23 cellular contexts compared by ENCODE assay signal in genomic region chr6:85715797-85716196, GRCh38.
A peak's percentile ranks its signal among the peaks of the same experiment; 100 is the strongest.
DNase-seq lines count a peak whose midpoint lies in the region; ATAC-seq, FAIRE-seq and TF ChIP-seq lines count a peak whose summit lies in the region.
"Had no signal": no experiment of that assay in that cellular context is flagged by ENCODE, and none has a peak within 500 bp of the region (broad histone marks: within the 10 kb centered on the region; RNA-seq: fewer than 3 reads in every experiment).

No MANE protein-coding gene starts in this region.

- H4K20me1 ChIP-seq in SK-N-SH (ENCODE audit: insufficient read depth) = no peaks in the 10 kb centered on the region
- H4K20me1 ChIP-seq in K562 (replicated peaks; ENCODE audit: control insufficient read depth, insufficient read depth, low read length) = no peaks in the 10 kb centered on the region
- H4K20me1 ChIP-seq in smooth muscle cell (ENCODE audit: low read depth) = no peaks in the 10 kb centered on the region
- H4K20me1 ChIP-seq: BLaER1 treated with 17β-estradiol and CSF1 and Interleukin-3, amounts not matched to agents 10 nM and 100 nM had no signal

- no TSS peak for BruUV-seq in K562 (replicated peaks; lab: Mats Ljungman, UMichigan)

- DNase-seq in SK-N-SH = no peak
- DNase-seq in K562 (ENCODE audit: extremely low read depth in 1 of 4, low spot score in 3 of 4) = no peak
- DNase-seq in smooth muscle cell (lab: John Stamatoyannopoulos, UW; ENCODE audit: unreplicated experiment) = no peak
- no peak for DNase-seq in DMS114 treated with DMSO at 0.1 percent for 48 hours (lab: John Stamatoyannopoulos, UW; ENCODE audit: unreplicated experiment)
- DNase-seq: AML-193; Caco-2; Calu3; CD4-positive, alpha-beta T cell; CD8-positive, alpha-beta T cell; DMS153; DMS53; DMS79; EL; GDM1 had no signal

- TF ChIP-seq CTCF in SK-N-SH (IDR thresholded peaks at IDR 0.05) (no peak), K562 (IDR thresholded peaks at IDR 0.05 in 2 of 3, conservative IDR thresholded peaks at IDR 0.05 in 1 of 3; ENCODE audit: insufficient read depth in 2 of 3, low read depth in 1 of 3, low read length in 3 of 3) (no peak), smooth muscle cell (IDR thresholded peaks at IDR 0.05; ENCODE audit: borderline replicate concordance, insufficient read depth, poor library complexity, severe bottlenecking) (no peak)

- ATAC-seq in SK-N-SH treated with all-trans-retinoic acid at 6 μM for 48 hours = no peak
- no peak for ATAC-seq in K562
- ATAC-seq: A549; CD8-positive, alpha-beta T cell; GM12878 had no signal

- H3K9me2 ChIP-seq in SK-N-SH = no peaks in the 10 kb centered on the region

- no peaks in the 10 kb centered on the region for H3K27me3 ChIP-seq in SK-N-SH (ENCODE audit: insufficient read depth)
- no peaks in the 10 kb centered on the region for H3K27me3 ChIP-seq in K562 (ENCODE audit: control insufficient read depth in 2 of 2, insufficient read depth in 2 of 2, low read length in 2 of 2)
- H3K27me3 ChIP-seq in smooth muscle cell (ENCODE audit: low read depth) = no peaks in the 10 kb centered on the region
- H3K27me3 ChIP-seq: BLaER1 treated with 17β-estradiol and CSF1 and Interleukin-3, amounts not matched to agents 10 nM and 100 nM had no signal

- in situ Hi-C loops in K562 (cut with MboI) = no loop called here

- FAIRE-seq in K562 (lab: Jason Lieb, UNC) = no peak
- FAIRE-seq: A549, D721Med, GM12878, GM12892, GM18507 had no signal

- TF ChIP-seq RAD21 in SK-N-SH (IDR thresholded peaks at IDR 0.05; ENCODE audit: low read length) (no peak), K562 (CRISPR knock-in tag; conservative IDR thresholded peaks at IDR 0.05 in 1 of 2, IDR thresholded peaks at IDR 0.05 in 1 of 2) (no peak)

- H3K4me2 ChIP-seq in SK-N-SH = no peak overlapping the region
- no peak overlapping the region for H3K4me2 ChIP-seq in K562 (ENCODE audit: insufficient read depth, low read length)
- H3K4me2 ChIP-seq in smooth muscle cell = no peak overlapping the region
- H3K4me2 ChIP-seq: A549; BLaER1 treated with 17β-estradiol and CSF1 and Interleukin-3, amounts not matched to agents 10 nM and 100 nM had no signal

- no peak for TF ChIP-seq POLR2A in K562 (conservative IDR thresholded peaks at IDR 0.05)

- intact Hi-C loops in K562 (cut with micrococcal nuclease) = no loop called here

- H3K4me3 ChIP-seq in SK-N-SH (ENCODE audit: low read depth in 2 of 2, low read length in 1 of 2) = no peak overlapping the region
- no peak overlapping the region for H3K4me3 ChIP-seq in K562
- H3K4me3 ChIP-seq in smooth muscle cell = no peak overlapping the region
- H3K4me3 ChIP-seq: A549; BLaER1 treated with 17β-estradiol and CSF1 and Interleukin-3, amounts not matched to agents 10 nM and 100 nM; GM12878 had no signal

- no peak overlapping the region for H3K27ac ChIP-seq in SK-N-SH (ENCODE audit: low read depth in 2 of 2, low read length in 1 of 2)
- no peak overlapping the region for H3K27ac ChIP-seq in K562 (ENCODE audit: extremely low read depth, low read depth, low read length)
- no peak overlapping the region for H3K27ac ChIP-seq in smooth muscle cell (ENCODE audit: low read depth)
- H3K27ac ChIP-seq: 22Rv1; A549; BLaER1 treated with 17β-estradiol and CSF1 and Interleukin-3, amounts not matched to agents 10 nM and 100 nM; C4-2B had no signal

- no peak overlapping the region for H3K9ac ChIP-seq in SK-N-SH
- no peak overlapping the region for H3K9ac ChIP-seq in K562 (ENCODE audit: insufficient read depth in 1 of 2, low read depth in 2 of 2, low read length in 2 of 2)
- H3K9ac ChIP-seq in smooth muscle cell (ENCODE audit: low read depth) = no peak overlapping the region
- H3K9ac ChIP-seq: BLaER1 treated with 17β-estradiol and CSF1 and Interleukin-3, amounts not matched to agents 10 nM and 100 nM had no signal

- POLR2A ChIA-PET in SK-N-SH (lab: Yijun Ruan, JAX) (no interaction called here), K562 (lab: Yijun Ruan, JAX) (interaction anchor here (1.2 kb wide), 1 partner anchor 64 kb away, joined by 3 read pairs; no protein-coding TSS in a partner anchor)

- H3F3A ChIP-seq in SK-N-SH (replicated peaks; ENCODE audit: insufficient read depth) (no peaks in the 10 kb centered on the region), smooth muscle cell (ENCODE audit: low read depth) (no peaks in the 10 kb centered on the region)

- H3K4me1 ChIP-seq in SK-N-SH (ENCODE audit: control insufficient read depth in 1 of 2, insufficient read depth in 2 of 2, low read depth in 1 of 2, low read length in 1 of 2) = no peaks in the 10 kb centered on the region
- H3K4me1 ChIP-seq in K562 (replicated peaks in 1 of 2; ENCODE audit: control insufficient read depth in 2 of 2, insufficient read depth in 2 of 2, low read length in 2 of 2) = no peaks in the 10 kb centered on the region; a peak in 1 of 5 replicates
- H3K4me1 ChIP-seq in smooth muscle cell (ENCODE audit: low read depth) = no peaks in the 10 kb centered on the region
- H3K4me1 ChIP-seq: A549; BLaER1 treated with 17β-estradiol and CSF1 and Interleukin-3, amounts not matched to agents 10 nM and 100 nM; Caco-2 had no signal

- H2AFZ ChIP-seq in SK-N-SH (ENCODE audit: low read depth) (no peak overlapping the region), K562 (ENCODE audit: low read depth, low read length) (no peak overlapping the region), smooth muscle cell (ENCODE audit: low read depth) (no peak overlapping the region)

- no peaks in the 10 kb centered on the region for H3K9me1 ChIP-seq in K562 (ENCODE audit: control insufficient read depth, insufficient read depth, low read length)

- TF ChIP-seq EP300 in SK-N-SH (IDR thresholded peaks at IDR 0.05; ENCODE audit: borderline replicate concordance in 1 of 2, low read depth in 1 of 2, low read length in 1 of 2) (no peak), K562 (IDR thresholded peaks at IDR 0.05; ENCODE audit: low read length) (no peak)

- H3K79me2 ChIP-seq in SK-N-SH (ENCODE audit: insufficient read depth) (no peaks in the 10 kb centered on the region), K562 (ENCODE audit: control insufficient read depth, insufficient read depth, low read length) (no peaks in the 10 kb centered on the region), smooth muscle cell (ENCODE audit: low read depth) (no peaks in the 10 kb centered on the region)

- H3K9me3 ChIP-seq in SK-N-SH (no peaks in the 10 kb centered on the region), K562 (replicated peaks; ENCODE audit: control insufficient read depth, insufficient read depth, low read depth, low read length) (no peaks in the 10 kb centered on the region), smooth muscle cell (replicated peaks; ENCODE audit: low read depth) (no peaks in the 10 kb centered on the region)
- H3K9me3 ChIP-seq: A549, Caco-2 had no signal

- CTCF ChIA-PET in SK-N-SH (lab: Yijun Ruan, JAX) (no interaction called here), K562 (lab: Yijun Ruan, JAX; ENCODE audit: low intra/inter-chr PET ratio) (no interaction called here)

- no peaks in the 10 kb centered on the region for H3K36me3 ChIP-seq in SK-N-SH (replicated peaks in 1 of 2; ENCODE audit: control insufficient read depth in 1 of 2, insufficient read depth in 2 of 2, low read length in 1 of 2)
- H3K36me3 ChIP-seq in K562 (ENCODE audit: control insufficient read depth, insufficient read depth, low read length) = no peaks in the 10 kb centered on the region
- H3K36me3 ChIP-seq in smooth muscle cell (ENCODE audit: low read depth) = no peaks in the 10 kb centered on the region
- H3K36me3 ChIP-seq: BLaER1 treated with 17β-estradiol and CSF1 and Interleukin-3, amounts not matched to agents 10 nM and 100 nM had no signal

TF ChIP-seq in SK-N-SH treated with all-trans-retinoic acid at 6 μM for 48 hours, 23 proteins besides CTCF, POLR2A, EP300 and RAD21 (continues in another document):
- TF ChIP-seq CSRNP3 (CRISPR knock-in tag; IDR thresholded peaks at IDR 0.05) (no peak), SNAI2 (CRISPR knock-in tag; IDR thresholded peaks at IDR 0.05) (no peak)

TF ChIP-seq in SK-N-SH, 30 proteins besides CTCF, POLR2A, EP300 and RAD21 (continues in another document):
- TF ChIP-seq RCOR1 (IDR thresholded peaks at IDR 0.05; ENCODE audit: low read length) (no peak), YY1 (IDR thresholded peaks at IDR 0.05; ENCODE audit: low read depth) (no peak), USF2 (IDR thresholded peaks at IDR 0.05; ENCODE audit: borderline replicate concordance, low read depth, low read length) (no peak), SIN3A (IDR thresholded peaks at IDR 0.05; ENCODE audit: borderline replicate concordance, low read depth, low read length) (no peak), TCF12 (IDR thresholded peaks at IDR 0.05) (no peak), FOXJ3 (CRISPR knock-in tag; IDR thresholded peaks at IDR 0.05) (no peak), ELF1 (IDR thresholded peaks at IDR 0.05) (no peak), TEAD4 (IDR thresholded peaks at IDR 0.05; ENCODE audit: borderline replicate concordance, insufficient read depth) (no peak), CHD2 (IDR thresholded peaks at IDR 0.05; ENCODE audit: low read length, partially characterized antibody) (no peak)

TF ChIP-seq in K562, 482 proteins besides CTCF, POLR2A, EP300 and RAD21:
- TF ChIP-seq ZNF146 (CRISPR knock-in tag; IDR thresholded peaks at IDR 0.05; ENCODE audit: unreplicated experiment) (peak; percentile 91), RBM25 (IDR thresholded peaks at IDR 0.05; ENCODE audit: low read depth, low read length, severe bottlenecking) (peak; percentile 50), ZNF444 (CRISPR knock-in tag; IDR thresholded peaks at IDR 0.05) (no peak), EGR1 (conservative IDR thresholded peaks at IDR 0.05) (no peak), ATF1 (CRISPR knock-in tag; IDR thresholded peaks at IDR 0.05) (no peak), ATF1 (tag; IDR thresholded peaks at IDR 0.05) (no peak), HNRNPH1 (optimal IDR thresholded peaks at IDR 0.05; ENCODE audit: low read depth, low read length) (no peak), DIDO1 (tag; IDR thresholded peaks at IDR 0.05; ENCODE audit: low read depth) (no peak), GATAD2A (IDR thresholded peaks at IDR 0.05) (no peak)
TF ChIP-seq in K562: peak in this region for 2.
